23 cellular contexts compared by ENCODE assay signal in the genomic region with DNA sequence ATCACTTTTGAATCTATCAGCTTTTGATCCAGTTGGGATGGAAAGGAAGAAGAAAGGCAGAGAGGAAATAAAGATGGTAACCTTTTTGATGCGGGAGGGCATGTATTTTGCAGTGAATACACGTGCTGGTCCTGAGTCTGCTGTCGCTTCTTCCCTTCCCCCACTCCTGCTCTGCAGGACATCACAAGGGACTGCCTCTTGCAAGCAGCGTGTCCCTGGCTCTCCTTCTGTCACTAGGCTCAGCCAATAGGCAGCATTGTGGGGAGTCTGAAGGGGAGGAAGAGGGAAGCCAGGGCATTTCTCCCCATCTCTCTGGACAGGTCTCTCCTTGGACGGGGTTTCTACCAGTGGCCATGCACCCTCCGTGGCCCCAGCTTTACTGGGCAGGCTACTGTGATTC. TPM values are rescaled to one million over a fixed set of nuclear protein-coding genes. Genes with fewer than 3 reads are reported as not detected.
DNase-seq lines count a peak whose midpoint lies in the region; ATAC-seq and TF ChIP-seq lines count a peak whose summit lies in the region.
"Had no signal": no experiment of that assay in that cellular context is flagged by ENCODE, and none has a peak within 500 bp of the region (broad histone marks: within the 10 kb centered on the region; RNA-seq: fewer than 3 reads in every experiment).

No MANE protein-coding gene starts in this region.

- H3K4me3 Mint-ChIP-seq in neural progenitor cell = no peak overlapping the region
- H3K4me3 Mint-ChIP-seq: activated CD8-positive, alpha-beta T cell treated with anti-CD3 and anti-CD28 coated beads, Interleukin-2, amount 10 ng/mL, durations not matched to agents 7 days and 5 days; activated T-cell treated with anti-CD3 and anti-CD28 coated beads, Interleukin-2, amount 50 U/mL, for 24 hours; CD8-positive, alpha-beta T cell; central memory CD8-positive, alpha-beta T cell; stimulated activated naive B cell treated with anti-CD40 and anti-IgM and Interleukin-4, amounts not matched to agents 10 μg/mL and 1 μg/mL and 100 μg/mL, for 72 hours had no signal

- H3K27me3 ChIP-seq in neural progenitor cell = peaks cover 1% of the 10 kb centered on the region

- H2AFZ ChIP-seq in neural progenitor cell (replicated peaks) = peak overlapping the region; percentile 84

- H4K20me1 ChIP-seq in neural progenitor cell (ENCODE audit: low read depth) = no peaks in the 10 kb centered on the region

- no peak for TF ChIP-seq CTCF in neural progenitor cell (IDR thresholded peaks at IDR 0.05)

- no peaks in the 10 kb centered on the region for H3K79me2 ChIP-seq in neural progenitor cell (ENCODE audit: low read depth)

- H3K4me1 ChIP-seq in neural progenitor cell = peaks cover 12% of the 10 kb centered on the region

- H3K36me3 ChIP-seq in neural progenitor cell = no peaks in the 10 kb centered on the region
- H3K36me3 ChIP-seq: tibial artery had no signal

- no peak overlapping the region for H3K9ac ChIP-seq in neural progenitor cell

- H3K27ac Mint-ChIP-seq in neural progenitor cell = no peak overlapping the region
- H3K27ac Mint-ChIP-seq: activated CD8-positive, alpha-beta T cell treated with anti-CD3 and anti-CD28 coated beads, Interleukin-2, amount 10 ng/mL, durations not matched to agents 7 days and 5 days; activated T-cell treated with anti-CD3 and anti-CD28 coated beads, Interleukin-2, amount 50 U/mL, for 24 hours; CD8-positive, alpha-beta T cell; stimulated activated naive B cell treated with anti-CD40 and anti-IgM and Interleukin-4, amounts not matched to agents 10 μg/mL and 1 μg/mL and 100 μg/mL, for 72 hours had no signal

- H3K4me2 ChIP-seq in neural progenitor cell = peak overlapping the region; percentile 42

- in situ Hi-C loops in G401 (cut with HindIII; ENCODE audit: low sequenced_read_pairs) = no loop called here

- H3K9me3 ChIP-seq in neural progenitor cell (ENCODE audit: low read depth) = no peaks in the 10 kb centered on the region
- H3K9me3 ChIP-seq: tibial artery had no signal

- H3K4me3 ChIP-seq in neural progenitor cell = no peak overlapping the region
- H3K4me3 ChIP-seq: tibial artery had no signal

- no peaks in the 10 kb centered on the region for H3K36me3 Mint-ChIP-seq in neural progenitor cell
- H3K36me3 Mint-ChIP-seq: CD8-positive, alpha-beta T cell; stimulated activated naive B cell treated with anti-CD40 and anti-IgM and Interleukin-4, amounts not matched to agents 10 μg/mL and 1 μg/mL and 100 μg/mL, for 72 hours had no signal

- ATAC-seq in HG02870 (IDR thresholded peaks at IDR 0.05; ENCODE audit: unreplicated experiment) = no peak
- ATAC-seq: activated CD8-positive, alpha-beta T cell treated with anti-CD3 and anti-CD28 coated beads, Interleukin-2, amount 10 ng/mL, durations not matched to agents 7 days and 5 days; CD8-positive, alpha-beta T cell; left colon; sciatic nerve; stimulated activated naive B cell treated with anti-CD40 and anti-IgM and Interleukin-4, amounts not matched to agents 10 μg/mL and 1 μg/mL and 100 μg/mL, for 72 hours had no signal

- H3F3A ChIP-seq in neural progenitor cell (ENCODE audit: low read depth) = no peaks in the 10 kb centered on the region

- H3K27me3 Mint-ChIP-seq in neural progenitor cell (ENCODE audit: insufficient read depth, low read depth) = peaks cover 10% of the 10 kb centered on the region
- H3K27me3 Mint-ChIP-seq: activated T-cell treated with anti-CD3 and anti-CD28 coated beads, Interleukin-2, amount 50 U/mL, for 24 hours had no signal

- H3K4me1 Mint-ChIP-seq in neural progenitor cell = peaks cover 36% of the 10 kb centered on the region
- H3K4me1 Mint-ChIP-seq: central memory CD8-positive, alpha-beta T cell; stimulated activated naive B cell treated with anti-CD40 and anti-IgM and Interleukin-4, amounts not matched to agents 10 μg/mL and 1 μg/mL and 100 μg/mL, for 72 hours had no signal

- H3K9me3 Mint-ChIP-seq in neural progenitor cell = no peaks in the 10 kb centered on the region
- H3K9me3 Mint-ChIP-seq: activated T-cell treated with anti-CD3 and anti-CD28 coated beads, Interleukin-2, amount 50 U/mL, for 24 hours; CD8-positive, alpha-beta T cell; central memory CD8-positive, alpha-beta T cell; stimulated activated naive B cell treated with anti-CD40 and anti-IgM and Interleukin-4, amounts not matched to agents 10 μg/mL and 1 μg/mL and 100 μg/mL, for 72 hours had no signal

- no peak overlapping the region for H3K27ac ChIP-seq in neural progenitor cell
- H3K27ac ChIP-seq: tibial artery had no signal

- DNase-seq in G401 (ENCODE audit: low spot score) = peak; percentile 35
- DNase-seq in NCI-H82 (lab: John Stamatoyannopoulos, UW) = peak; percentile 86
- DNase-seq in globus pallidus (ENCODE audit: low spot score) = peak; percentile 79
- DNase-seq in neural progenitor cell (ENCODE audit: low spot score) = peak; percentile 63
- no peak for DNase-seq in NCI-H1048 (lab: John Stamatoyannopoulos, UW)
- no peak for DNase-seq in ecto neural progenitor cell (ENCODE audit: low spot score)
- no peak for DNase-seq in NCI-H128 (lab: John Stamatoyannopoulos, UW; ENCODE audit: unreplicated experiment)
- DNase-seq: activated CD4-positive, CD25-positive, alpha-beta regulatory T cell; activated CD8-positive, alpha-beta T cell treated with anti-CD3 and anti-CD28 coated beads, Interleukin-2, amount 10 ng/mL, durations not matched to agents 7 days and 5 days; activated naive CD4-positive, alpha-beta T cell treated with Interleukin-2 at 50 U/mL for 16 hours; activated T-cell treated with anti-CD3 and anti-CD28 coated beads, Interleukin-2, amount 50 U/mL, for 24 hours; CD8-positive, alpha-beta T cell; DMS79; KG1; left colon; MV-4-11; NCI-H2081; stimulated activated naive B cell treated with anti-CD40 and anti-IgM and Interleukin-4, amounts not matched to agents 10 μg/mL and 1 μg/mL and 100 μg/mL, for 72 hours; tibial artery had no signal

RNA-seq across cellular contexts. Expression of a gene that starts 15.7 kb away (rescaled TPM):
- total RNA-seq in G401 (2014; rRNA removed; shearing (Covaris generic)) = not detected in 2 replicates
- total RNA-seq in neural progenitor cell (ENCODE audit: low replicate concordance) = not detected in 2 replicates
- total RNA-seq: activated CD8-positive, alpha-beta T cell treated with anti-CD3 and anti-CD28 coated beads, Interleukin-2, amount 10 ng/mL, durations not matched to agents 7 days and 5 days; CD8-positive, alpha-beta T cell; T-helper 2 cell treated with Interferon-gamma antibody and Interleukin-4, amounts not matched to agents 100 ng/mL and 5 ng/mL, for 36 hours had no signal

RNA-seq across cellular contexts. Expression of a gene that starts 39.2 kb away (rescaled TPM):
- not detected in 2 replicates for total RNA-seq in G401 (2014; rRNA removed; shearing (Covaris generic))
- total RNA-seq in neural progenitor cell (ENCODE audit: low replicate concordance) = not detected in 2 replicates
- total RNA-seq: activated CD8-positive, alpha-beta T cell treated with anti-CD3 and anti-CD28 coated beads, Interleukin-2, amount 10 ng/mL, durations not matched to agents 7 days and 5 days; CD8-positive, alpha-beta T cell; left colon; sciatic nerve; T-helper 2 cell treated with Interferon-gamma antibody and Interleukin-4, amounts not matched to agents 100 ng/mL and 5 ng/mL, for 36 hours had no signal

Comparison
In these comparisons a context has a peak if more than half of its experiments do, and no peak if none do; other contexts are left out.
1. DNase-seq: peak in G401 (single experiment), NCI-H82 (single experiment), globus pallidus (single experiment) and neural progenitor cell (single experiment); none in NCI-H1048 (single experiment), ecto neural progenitor cell (single experiment) and NCI-H128 (single experiment).